ENCODE assay signal across 15 cellular contexts in the genomic region with DNA sequence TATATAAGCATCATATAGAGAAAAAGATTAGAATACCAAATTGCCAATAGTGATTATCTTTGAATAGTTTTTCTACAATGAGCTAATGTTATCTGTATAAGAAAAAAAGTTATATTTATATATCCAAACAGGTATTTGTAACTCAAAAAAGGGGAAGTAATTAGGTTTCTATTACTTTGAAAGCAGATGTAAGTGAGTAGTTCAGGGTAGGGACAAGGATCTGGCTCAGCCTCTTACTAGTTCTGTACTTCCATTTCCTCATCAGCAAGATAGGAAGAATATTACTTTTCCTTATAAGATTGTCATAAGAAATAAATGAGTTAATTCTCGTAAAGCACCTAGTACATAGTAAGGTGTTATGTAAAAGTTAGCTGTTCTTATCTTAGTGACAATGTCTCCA. TPM values are rescaled to one million over a fixed set of nuclear protein-coding genes. Genes with fewer than 3 reads are reported as not detected.
DNase-seq lines count a peak whose midpoint lies in the region; ATAC-seq and TF ChIP-seq lines count a peak whose summit lies in the region.
"Had no signal": no experiment of that assay in that cellular context is flagged by ENCODE, and none has a peak within 500 bp of the region (broad histone marks: within the 10 kb centered on the region; RNA-seq: fewer than 3 reads in every experiment).

No MANE protein-coding gene starts in this region.

- TF ChIP-seq POLR2A in uterus (IDR thresholded peaks at IDR 0.05) = no peak

- no peak overlapping the region for H2AFZ ChIP-seq in OCI-LY3 (ENCODE audit: low read depth, low read length)

- no peaks in the 10 kb centered on the region for H4K20me1 ChIP-seq in OCI-LY3 (ENCODE audit: insufficient read depth, low read length)
- H4K20me1 ChIP-seq: BLaER1 had no signal

- peaks cover 26% of the 10 kb centered on the region for H3K36me3 Mint-ChIP-seq in activated CD4-positive, alpha-beta memory T cell treated with anti-CD3 and anti-CD28 coated beads, Interleukin-2, amount 10 ng/mL, durations not matched to agents 7 days and 5 days (ENCODE audit: low read depth)

- no peaks in the 10 kb centered on the region for H3K9me3 ChIP-seq in OCI-LY3 (ENCODE audit: insufficient read depth, low read length)
- H3K9me3 ChIP-seq in uterus = no peaks in the 10 kb centered on the region
- H3K9me3 ChIP-seq: SK-N-SH had no signal

- no peaks in the 10 kb centered on the region for H3K79me2 ChIP-seq in OCI-LY3 (ENCODE audit: low read length)

- POLR2A ChIA-PET in activated CD4-positive, alpha-beta memory T cell treated with anti-CD3 and anti-CD28 coated beads, Interleukin-2, amount 10 ng/mL, durations not matched to agents 7 days and 5 days (lab: Charles Lee) = no interaction called here

- no peaks in the 10 kb centered on the region for H3K27me3 ChIP-seq in OCI-LY3 (ENCODE audit: low read depth, low read length)
- no peaks in the 10 kb centered on the region for H3K27me3 ChIP-seq in uterus
- H3K27me3 ChIP-seq: BLaER1, cardiac muscle cell had no signal

- peaks cover 18% of the 10 kb centered on the region for H3K4me1 ChIP-seq in OCI-LY3 (ENCODE audit: low read length)
- H3K4me1 ChIP-seq in uterus = no peaks in the 10 kb centered on the region
- H3K4me1 ChIP-seq: BLaER1 had no signal

- no peak overlapping the region for H3K9ac ChIP-seq in OCI-LY3 (ENCODE audit: low read length)
- H3K9ac ChIP-seq: BLaER1, SK-N-SH had no signal

- ATAC-seq in GM18858 (IDR thresholded peaks at IDR 0.05; ENCODE audit: unreplicated experiment) (peak; percentile 78), GM21447 (IDR thresholded peaks at IDR 0.05; ENCODE audit: unreplicated experiment) (peak; percentile 75), HG03064 (IDR thresholded peaks at IDR 0.05; ENCODE audit: low read depth, unreplicated experiment) (peak; percentile 56)
- ATAC-seq: stimulated activated naive CD8-positive, alpha-beta T cell treated with anti-CD3 and anti-CD28 coated beads, Interleukin-15, amount 100 ng/mL, for 72 hours had no signal

- H3K27ac ChIP-seq in OCI-LY3 (ENCODE audit: low read length) (no peak overlapping the region), uterus (no peak overlapping the region)
- H3K27ac ChIP-seq: BLaER1, cardiac muscle cell, epithelial cell of prostate had no signal

- no peaks in the 10 kb centered on the region for H3K27me3 Mint-ChIP-seq in activated CD4-positive, alpha-beta memory T cell treated with anti-CD3 and anti-CD28 coated beads, Interleukin-2, amount 10 ng/mL, durations not matched to agents 7 days and 5 days
- H3K27me3 Mint-ChIP-seq: stimulated activated naive CD8-positive, alpha-beta T cell treated with anti-CD3 and anti-CD28 coated beads, Interleukin-15, amount 100 ng/mL, for 72 hours had no signal

- no peak for TF ChIP-seq CTCF in OCI-LY3 (IDR thresholded peaks at IDR 0.05; ENCODE audit: low read depth, low read length)
- no peak for TF ChIP-seq CTCF in uterus (IDR thresholded peaks at IDR 0.05)

- peaks cover 5% of the 10 kb centered on the region for H3K4me1 Mint-ChIP-seq in activated CD4-positive, alpha-beta memory T cell treated with anti-CD3 and anti-CD28 coated beads, Interleukin-2, amount 10 ng/mL, durations not matched to agents 7 days and 5 days

- no peaks in the 10 kb centered on the region for H3K9me3 Mint-ChIP-seq in activated CD4-positive, alpha-beta memory T cell treated with anti-CD3 and anti-CD28 coated beads, Interleukin-2, amount 10 ng/mL, durations not matched to agents 7 days and 5 days
- H3K9me3 Mint-ChIP-seq: stimulated activated naive CD8-positive, alpha-beta T cell treated with anti-CD3 and anti-CD28 coated beads, Interleukin-15, amount 100 ng/mL, for 72 hours had no signal

- H3K4me3 ChIP-seq in OCI-LY3 (ENCODE audit: low read length) = no peak overlapping the region
- no peak overlapping the region for H3K4me3 ChIP-seq in uterus
- H3K4me3 ChIP-seq: BLaER1, cardiac muscle cell had no signal

- CTCF ChIA-PET in activated CD4-positive, alpha-beta memory T cell treated with anti-CD3 and anti-CD28 coated beads, Interleukin-2, amount 10 ng/mL, durations not matched to agents 7 days and 5 days (lab: Charles Lee) = no interaction called here

- H3K36me3 ChIP-seq in OCI-LY3 (replicated peaks; ENCODE audit: low read depth, low read length) (peaks cover 10% of the 10 kb centered on the region), uterus (no peaks in the 10 kb centered on the region)
- H3K36me3 ChIP-seq: cardiac muscle cell had no signal

- no peak overlapping the region for H3K4me3 Mint-ChIP-seq in activated CD4-positive, alpha-beta memory T cell treated with anti-CD3 and anti-CD28 coated beads, Interleukin-2, amount 10 ng/mL, durations not matched to agents 7 days and 5 days
- H3K4me3 Mint-ChIP-seq: stimulated activated naive CD8-positive, alpha-beta T cell treated with anti-CD3 and anti-CD28 coated beads, Interleukin-15, amount 100 ng/mL, for 72 hours had no signal

- intact Hi-C loops in uterus (cut with DNase I; ENCODE audit: low total_unique reads) = no loop called here

- no peak overlapping the region for H3K27ac Mint-ChIP-seq in activated CD4-positive, alpha-beta memory T cell treated with anti-CD3 and anti-CD28 coated beads, Interleukin-2, amount 10 ng/mL, durations not matched to agents 7 days and 5 days

- H3K4me2 ChIP-seq in OCI-LY3 (ENCODE audit: low read length) = peak overlapping the region; percentile 19
- H3K4me2 ChIP-seq: BLaER1, SK-N-SH had no signal

- DNase-seq in uterus = no peak
- DNase-seq in activated CD4-positive, alpha-beta memory T cell treated with anti-CD3 and anti-CD28 coated beads, Interleukin-2, amount 10 ng/mL, durations not matched to agents 7 days and 5 days = no peak
- no peak for DNase-seq in NCI-H2227 (lab: John Stamatoyannopoulos, UW; ENCODE audit: unreplicated experiment)
- DNase-seq in DMS79 treated with DMSO at 0.1 percent for 48 hours (lab: John Stamatoyannopoulos, UW) = no peak
- DNase-seq: activated CD4-positive, alpha-beta T cell treated with anti-CD3 and anti-CD28 coated beads for 48 hours; activated effector memory CD4-positive, alpha-beta T cell treated with anti-CD3 and anti-CD28 coated beads, Interleukin-2, amount 50 U/mL, for 16 hours; SK-N-SH; stimulated activated naive CD8-positive, alpha-beta T cell treated with anti-CD3 and anti-CD28 coated beads, Interleukin-15, amount 100 ng/mL, for 72 hours had no signal

RNA-seq across cellular contexts. Expression of a gene that starts 32.2 kb away (rescaled TPM):
- 10 to 100 TPM; 43.5 to 85.1 (median 47.3) TPM for total RNA-seq in uterus
- total RNA-seq in activated CD4-positive, alpha-beta memory T cell treated with anti-CD3 and anti-CD28 coated beads, Interleukin-2, amount 10 ng/mL, durations not matched to agents 7 days and 5 days = 10 to 100 TPM; 18.5 to 21.5 TPM
